Comparison of ENCODE assay signal across 24 cellular contexts in genomic region chr1:110718452-110718851, GRCh38. TPM values are rescaled to one million over a fixed set of nuclear protein-coding genes. Genes with fewer than 3 reads are reported as not detected.
DNase-seq lines count a peak whose midpoint lies in the region; ATAC-seq and TF ChIP-seq lines count a peak whose summit lies in the region.
"Had no signal": no experiment of that assay in that cellular context is flagged by ENCODE, and none has a peak within 500 bp of the region (broad histone marks: within the 10 kb centered on the region; RNA-seq: fewer than 3 reads in every experiment).

No MANE protein-coding gene starts in this region.

- DNase-seq in Right ventricle myocardium inferior (ENCODE audit: missing footprints) (peak; percentile 78), cardiac septum (ENCODE audit: low spot score) (no peak), NCI-H2196 (lab: John Stamatoyannopoulos, UW; ENCODE audit: unreplicated experiment) (peak; percentile 25), heart right ventricle (peak; percentile 38 to 67), osteocyte (ENCODE audit: extremely low spot score, unreplicated experiment) (peak; percentile 15), WERI-Rb-1 (no peak)
- DNase-seq: CD4-positive, CD25-positive, alpha-beta regulatory T cell; GM23248; H7; IMR-90; KG1; MG63; NCI-H1436; NCI-H187; NCI-H2171; NCI-H524 treated with DMSO at 0.1 percent for 48 hours; NCI-H774; PC-9; SHP77; T-cell had no signal

- WGBS in heart right ventricle, 2 donors, result 48 to 66% methylated on average over 6 of the region's 6 CpGs

- H3K27ac ChIP-seq in heart right ventricle (peak overlapping the region in 1 of 10 donors; percentile 31), WERI-Rb-1 (no peak overlapping the region)
- H3K27ac ChIP-seq: BLaER1, GM23248, PC-9 had no signal

- peaks cover 0 to 14% (median 0%) of the 10 kb centered on the region in 9 donors for H3K4me1 ChIP-seq in heart right ventricle
- H3K4me1 ChIP-seq: BLaER1 had no signal

- no peaks in the 10 kb centered on the region for H3K9me3 Mint-ChIP-seq in osteocyte (ENCODE audit: unreplicated experiment)
- H3K9me3 Mint-ChIP-seq: CD4-positive, CD25-positive, alpha-beta regulatory T cell; T-cell had no signal

- H3K27me3 ChIP-seq in heart right ventricle (peaks cover 0 to 3% (median 0%) of the 10 kb centered on the region in 7 donors), WERI-Rb-1 (ENCODE audit: insufficient read depth, low read depth, severe bottlenecking) (no peaks in the 10 kb centered on the region)
- H3K27me3 ChIP-seq: BLaER1 had no signal

- H3K4me1 Mint-ChIP-seq in osteocyte (ENCODE audit: unreplicated experiment), result no peaks in the 10 kb centered on the region
- H3K4me1 Mint-ChIP-seq: T-cell had no signal

- H3K36me3 Mint-ChIP-seq in osteocyte (ENCODE audit: unreplicated experiment), result no peaks in the 10 kb centered on the region
- H3K36me3 Mint-ChIP-seq: CD4-positive, CD25-positive, alpha-beta regulatory T cell; T-cell had no signal

- intact Hi-C loops in Right ventricle myocardium inferior (cut with DNase I) (no loop called here), cardiac septum (cut with DNase I) (loop anchor here (2.0 kb wide), 1 partner anchor 84 kb away; no protein-coding TSS in a partner anchor), heart right ventricle (cut with DNase I) (loop anchor here in 2 of 10 donors (1.0 to 5.0 kb wide), 2 partner anchors 39 to 84 kb away; no protein-coding TSS in a partner anchor)

- TF ChIP-seq CTCF in heart right ventricle (IDR thresholded peaks at IDR 0.05), result no peak
- no peak for TF ChIP-seq CTCF in osteocyte (IDR thresholded peaks at IDR 0.05)
- no peak for TF ChIP-seq CTCF in WERI-Rb-1 (IDR thresholded peaks at IDR 0.05; ENCODE audit: low read depth, low read length)

- no peaks in the 10 kb centered on the region for H3K27me3 Mint-ChIP-seq in osteocyte (ENCODE audit: unreplicated experiment)

- no peaks in the 10 kb centered on the region for H3K36me3 ChIP-seq in heart right ventricle
- H3K36me3 ChIP-seq in WERI-Rb-1, result no peaks in the 10 kb centered on the region
- H3K36me3 ChIP-seq: BLaER1, MG63 had no signal

- H3K4me3 Mint-ChIP-seq in osteocyte (ENCODE audit: unreplicated experiment), result no peak overlapping the region
- H3K4me3 Mint-ChIP-seq: T-cell had no signal

- H3K4me3 ChIP-seq in heart right ventricle, result no peak overlapping the region
- no peak overlapping the region for H3K4me3 ChIP-seq in WERI-Rb-1 (ENCODE audit: low read depth, low read length)
- H3K4me3 ChIP-seq: BLaER1, GM23248, MG63, PC-9 had no signal

- H3K27ac Mint-ChIP-seq in osteocyte (ENCODE audit: unreplicated experiment), result no peak overlapping the region
- H3K27ac Mint-ChIP-seq: T-cell had no signal

- H3K9me3 ChIP-seq in heart right ventricle (no peaks in the 10 kb centered on the region), WERI-Rb-1 (ENCODE audit: severe bottlenecking) (no peaks in the 10 kb centered on the region)
- H3K9me3 ChIP-seq: BLaER1, MG63 had no signal

- ATAC-seq in Right ventricle myocardium inferior (peak; percentile 95), heart right ventricle (peak; percentile 78 to 98 (median 92)), HG03196 (IDR thresholded peaks at IDR 0.05; ENCODE audit: unreplicated experiment) (no peak), HG03469 (IDR thresholded peaks at IDR 0.05; ENCODE audit: unreplicated experiment) (no peak)
- ATAC-seq: T-cell had no signal

RNA-seq across cellular contexts. Expression of gene KCNA3, which starts 43.7 kb away (rescaled TPM):
- total RNA-seq in Right ventricle myocardium inferior (0.38 TPM), cardiac septum (0.62 TPM), heart right ventricle (1 to 10 TPM in 2 of 10 donors, under 1 TPM in 7, not detected in 1; 0.16 to 1.8 (median 0.40) TPM), osteocyte (not detected in 2 replicates)
- polyA plus RNA-seq in heart right ventricle, result under 1 TPM in 1 of 2 donors, not detected in 1; 0.04 TPM
- total RNA-seq: GM23248, PC-9, SK-MEL-5 had no signal
- polyA plus RNA-seq: GM23248 had no signal

Comparison
In these comparisons a context has a peak if more than half of its experiments do, and no peak if none do; other contexts are left out.
1. DNase-seq: peak in Right ventricle myocardium inferior (single experiment), NCI-H2196 (single experiment), heart right ventricle (2 of 2) and osteocyte (single experiment); none in cardiac septum (single experiment) and WERI-Rb-1 (single experiment).
2. ATAC-seq: peak in Right ventricle myocardium inferior (single experiment) and heart right ventricle (8 of 8); none in HG03196 (single experiment) and HG03469 (single experiment).